In genomic region chrX:72348247-72348979, GRCh38 we compare ENCODE assay signal across 20 cellular contexts. TPM values are rescaled to one million over a fixed set of nuclear protein-coding genes. Genes with fewer than 3 reads are reported as not detected.
DNase-seq lines count a peak whose midpoint lies in the region; FAIRE-seq lines count a peak whose summit lies in the region.
"Had no signal": no experiment of that assay in that cellular context is flagged by ENCODE, and none has a peak within 500 bp of the region (broad histone marks: within the 10 kb centered on the region; RNA-seq: fewer than 3 reads in every experiment).

No MANE protein-coding gene starts in this region.

- peaks cover 24% of the 10 kb centered on the region for H3K4me1 Mint-ChIP-seq in activated T-helper 2 cell treated with anti-CD3 and anti-CD28 coated beads, Interferon-gamma antibody, Interleukin-2, Interleukin-4, amounts not matched to agents 10 μg/mL and 5 μg/mL and 100 μg/mL, durations not matched to agents 14 hours and 24 hours and 36 hours (ENCODE audit: low read depth)
- peaks cover 14% of the 10 kb centered on the region for H3K4me1 Mint-ChIP-seq in stimulated activated naive CD8-positive, alpha-beta T cell treated with anti-CD3 and anti-CD28 coated beads, Interleukin-15, Interleukin-2, amounts not matched to agents 100 ng/mL and 50 ng/mL, for 24 hours (ENCODE audit: low read depth)

- DNase-seq in activated naive CD4-positive, alpha-beta T cell treated with Interleukin-2 at 50 U/mL for 16 hours: peak; percentile 5
- no peak for DNase-seq in activated naive CD4-positive, alpha-beta T cell (lab: John Stamatoyannopoulos, UW)
- DNase-seq in HTR-8/SVneo (ENCODE audit: insufficient read length, low spot score): no peak
- no peak for DNase-seq in activated T-helper 2 cell treated with anti-CD3 and anti-CD28 coated beads, Interferon-gamma antibody, Interleukin-2, Interleukin-4, amounts not matched to agents 10 μg/mL and 5 μg/mL and 100 μg/mL, durations not matched to agents 14 hours and 24 hours and 36 hours (ENCODE audit: low spot score)
- no peak for DNase-seq in NCI-H510A treated with DMSO at 0.1 percent for 48 hours (lab: John Stamatoyannopoulos, UW)
- no peak for DNase-seq in iPS-NIHi11 (ENCODE audit: low spot score)
- DNase-seq: activated CD4-positive, alpha-beta T cell treated with anti-CD3 and anti-CD28 coated beads for 4 hours; cortex of kidney; kidney; NCI-H1092; NCI-H187 treated with DMSO at 0.1 percent for 48 hours; NCI-H2227 treated with DMSO at 0.1 percent for 48 hours; NCI-H82; PC-3; SHP77; sigmoid colon had no signal

- H3K27ac Mint-ChIP-seq in activated T-helper 2 cell treated with anti-CD3 and anti-CD28 coated beads, Interferon-gamma antibody, Interleukin-2, Interleukin-4, amounts not matched to agents 10 μg/mL and 5 μg/mL and 100 μg/mL, durations not matched to agents 14 hours and 24 hours and 36 hours: peak overlapping the region; percentile 87
- peak overlapping the region; percentile 28 for H3K27ac Mint-ChIP-seq in stimulated activated naive CD8-positive, alpha-beta T cell treated with anti-CD3 and anti-CD28 coated beads, Interleukin-15, Interleukin-2, amounts not matched to agents 100 ng/mL and 50 ng/mL, for 24 hours
- H3K27ac Mint-ChIP-seq: progenitor cell of endocrine pancreas had no signal

- H3K36me3 Mint-ChIP-seq in activated T-helper 2 cell treated with anti-CD3 and anti-CD28 coated beads, Interferon-gamma antibody, Interleukin-2, Interleukin-4, amounts not matched to agents 10 μg/mL and 5 μg/mL and 100 μg/mL, durations not matched to agents 14 hours and 24 hours and 36 hours (ENCODE audit: low read depth): peaks cover 20% of the 10 kb centered on the region
- H3K36me3 Mint-ChIP-seq in stimulated activated naive CD8-positive, alpha-beta T cell treated with anti-CD3 and anti-CD28 coated beads, Interleukin-15, Interleukin-2, amounts not matched to agents 100 ng/mL and 50 ng/mL, for 24 hours (ENCODE audit: low read depth): peaks cover 16% of the 10 kb centered on the region

- peak; percentile 26 for FAIRE-seq in HTR-8/SVneo (lab: Jason Lieb, UNC)
- FAIRE-seq: endometrium, kidney had no signal

- intact Hi-C loops in activated T-helper 2 cell treated with anti-CD3 and anti-CD28 coated beads, Interferon-gamma antibody, Interleukin-2, Interleukin-4, amounts not matched to agents 10 μg/mL and 5 μg/mL and 100 μg/mL, durations not matched to agents 14 hours and 24 hours and 36 hours (cut with micrococcal nuclease): loop anchor here (1.0 kb wide), 1 partner anchor 273 kb away; no protein-coding TSS in a partner anchor

- H3K9me3 Mint-ChIP-seq in activated T-helper 2 cell treated with anti-CD3 and anti-CD28 coated beads, Interferon-gamma antibody, Interleukin-2, Interleukin-4, amounts not matched to agents 10 μg/mL and 5 μg/mL and 100 μg/mL, durations not matched to agents 14 hours and 24 hours and 36 hours: no peaks in the 10 kb centered on the region
- H3K9me3 Mint-ChIP-seq in stimulated activated naive CD8-positive, alpha-beta T cell treated with anti-CD3 and anti-CD28 coated beads, Interleukin-15, Interleukin-2, amounts not matched to agents 100 ng/mL and 50 ng/mL, for 24 hours: no peaks in the 10 kb centered on the region

- no peaks in the 10 kb centered on the region for H3K27me3 Mint-ChIP-seq in activated T-helper 2 cell treated with anti-CD3 and anti-CD28 coated beads, Interferon-gamma antibody, Interleukin-2, Interleukin-4, amounts not matched to agents 10 μg/mL and 5 μg/mL and 100 μg/mL, durations not matched to agents 14 hours and 24 hours and 36 hours (ENCODE audit: low read depth)
- no peaks in the 10 kb centered on the region for H3K27me3 Mint-ChIP-seq in stimulated activated naive CD8-positive, alpha-beta T cell treated with anti-CD3 and anti-CD28 coated beads, Interleukin-15, Interleukin-2, amounts not matched to agents 100 ng/mL and 50 ng/mL, for 24 hours
- H3K27me3 Mint-ChIP-seq: progenitor cell of endocrine pancreas had no signal

- no peak overlapping the region for H3K4me3 Mint-ChIP-seq in activated T-helper 2 cell treated with anti-CD3 and anti-CD28 coated beads, Interferon-gamma antibody, Interleukin-2, Interleukin-4, amounts not matched to agents 10 μg/mL and 5 μg/mL and 100 μg/mL, durations not matched to agents 14 hours and 24 hours and 36 hours (ENCODE audit: low read depth)
- no peak overlapping the region for H3K4me3 Mint-ChIP-seq in stimulated activated naive CD8-positive, alpha-beta T cell treated with anti-CD3 and anti-CD28 coated beads, Interleukin-15, Interleukin-2, amounts not matched to agents 100 ng/mL and 50 ng/mL, for 24 hours

RNA-seq across cellular contexts. Expression of gene CITED1, which starts 42.7 kb away (rescaled TPM):
- total RNA-seq in activated T-helper 2 cell treated with anti-CD3 and anti-CD28 coated beads, Interferon-gamma antibody, Interleukin-2, Interleukin-4, amounts not matched to agents 10 μg/mL and 5 μg/mL and 100 μg/mL, durations not matched to agents 14 hours and 24 hours and 36 hours: not detected in 2 replicates
- total RNA-seq: ureter had no signal
